Comparison of ENCODE assay signal across 8 cellular contexts in genomic region chr16:57735755-57736418, GRCh38. TPM values are rescaled to one million over a fixed set of nuclear protein-coding genes. Genes with fewer than 3 reads are reported as not detected.
A peak's percentile ranks its signal among the peaks of the same experiment; 100 is the strongest.
DNase-seq lines count a peak whose midpoint lies in the region; FAIRE-seq and TF ChIP-seq lines count a peak whose summit lies in the region.

Gene KATNB1, plus strand, starts transcription at chr16:57735770. Its CDS starts 1,474 bp downstream, at chr16:57737244.

- FAIRE-seq in bronchial epithelial cell (lab: Jason Lieb, UNC), result no peak

- no peak for TF ChIP-seq EP300 in tibial nerve (IDR thresholded peaks at IDR 0.05)

- H3K27me3 ChIP-seq in Loucy (ENCODE audit: insufficient read depth, low read length, poor library complexity, severe bottlenecking), result no peaks in the 10 kb centered on the region
- no peaks in the 10 kb centered on the region for H3K27me3 ChIP-seq in bronchial epithelial cell (ENCODE audit: control insufficient read depth, insufficient read depth, low read length)
- H3K27me3 ChIP-seq in tibial nerve, result no peaks in the 10 kb centered on the region

- TF ChIP-seq CTCF in Loucy (conservative IDR thresholded peaks at IDR 0.05; ENCODE audit: low read length), result no peak
- no peak for TF ChIP-seq CTCF in bronchial epithelial cell (IDR thresholded peaks at IDR 0.05; ENCODE audit: insufficient read depth, low read length, severe bottlenecking)
- TF ChIP-seq CTCF in lower leg skin (IDR thresholded peaks at IDR 0.05), result peak in 1 of 3 donors; percentile 9
- TF ChIP-seq CTCF in tibial nerve (IDR thresholded peaks at IDR 0.05), result no peak

- peak within 1 kb of the TSS; percentile 97 for H3K4me2 ChIP-seq in Loucy (ENCODE audit: low read depth, low read length, poor library complexity, severe bottlenecking)

- H3K79me2 ChIP-seq in Loucy (ENCODE audit: insufficient read depth, low read length), result peaks cover 30% of the 10 kb centered on the region; the same call in 1 of the 2 replicates

- H3F3A ChIP-seq in Loucy (ENCODE audit: low read depth), result no peaks in the 10 kb centered on the region

- H3K9me3 ChIP-seq in Loucy (ENCODE audit: insufficient read depth, low read depth, low read length), result no peaks in the 10 kb centered on the region
- H3K9me3 ChIP-seq in tibial nerve, result no peaks in the 10 kb centered on the region

- peak within 1 kb of the TSS; percentile 91 for H3K9ac ChIP-seq in Loucy (ENCODE audit: low read depth, low read length, poor library complexity, severe bottlenecking)

- peak within 1 kb of the TSS; percentile 93 for H3K4me3 ChIP-seq in Loucy (ENCODE audit: low read length, poor library complexity, severe bottlenecking)
- H3K4me3 ChIP-seq in bronchial epithelial cell (ENCODE audit: low read depth, low read length), result peak within 1 kb of the TSS; percentile 96
- peak within 1 kb of the TSS; percentile 61 for H3K4me3 ChIP-seq in lower leg skin (ENCODE audit: low read depth, poor library complexity, severe bottlenecking)
- peak within 1 kb of the TSS; percentile 74 to 87 (median 84) for H3K4me3 ChIP-seq in tibial nerve

- peak; percentile 44 for DNase-seq in NCI-H1092 treated with DMSO at 0.1 percent for 48 hours (lab: John Stamatoyannopoulos, UW)
- DNase-seq in NCI-H1092 (lab: John Stamatoyannopoulos, UW), result no peak
- no peak for DNase-seq in bronchial epithelial cell (ENCODE audit: low read depth)
- peak in 1 of 2 donors; percentile 88 for DNase-seq in lower leg skin (ENCODE audit: low spot score in 2 of 2)
- no peak for DNase-seq in tibial nerve (ENCODE audit: low spot score in 2 of 2)
- DNase-seq in globus pallidus (ENCODE audit: low spot score), result no peak
- no peak for DNase-seq in NCI-H1694 treated with DMSO at 0.1 percent for 48 hours (lab: John Stamatoyannopoulos, UW)

- H2AFZ ChIP-seq in Loucy (ENCODE audit: low read length), result peak within 1 kb of the TSS; percentile 74

- intact Hi-C loops in lower leg skin (cut with DNase I; ENCODE audit: low total_unique reads), result no loop called here

- H3K27ac ChIP-seq in tibial nerve, result peak within 1 kb of the TSS; percentile 22 to 90 (median 88)

- H4K20me1 ChIP-seq in Loucy (ENCODE audit: insufficient read depth, low read length, poor library complexity, severe bottlenecking), result no peaks in the 10 kb centered on the region

- H3K9me2 ChIP-seq in Loucy (replicated peaks; ENCODE audit: low read depth, low read length), result no peaks in the 10 kb centered on the region

- H3K36me3 ChIP-seq in Loucy (ENCODE audit: insufficient read depth, low read length) (no peaks in the 10 kb centered on the region), bronchial epithelial cell (ENCODE audit: control insufficient read depth, insufficient read depth, low read length) (peaks cover 3% of the 10 kb centered on the region), tibial nerve (peaks cover 0 to 9% (median 0%) of the 10 kb centered on the region in 3 donors)

- H3K4me1 ChIP-seq in Loucy (ENCODE audit: insufficient read depth, low read length, poor library complexity, severe bottlenecking) (peaks cover 21% of the 10 kb centered on the region), tibial nerve (peaks cover 0 to 28% (median 16%) of the 10 kb centered on the region in 4 donors)

- TF ChIP-seq POLR2A in lower leg skin (IDR thresholded peaks at IDR 0.05), result no peak
- TF ChIP-seq POLR2A in tibial nerve (IDR thresholded peaks at IDR 0.05), result peak in 1 of 2 donors; percentile 21

- WGBS in lower leg skin, 2 donors, result 1% methylated on average over 35 of the region's 35 CpGs
- WGBS in tibial nerve, 2 donors, result 1% methylated on average over 35 of the region's 35 CpGs

RNA-seq across cellular contexts. Expression of gene KATNB1, which starts in this region (rescaled TPM):
- total RNA-seq in bronchial epithelial cell, result 12.9 and 24.2 TPM in 2 replicates
- 10 to 100 TPM; 30.6 to 54.9 (median 41.1) TPM for total RNA-seq in lower leg skin
- total RNA-seq in tibial nerve, result 10 to 100 TPM; 21.0 to 36.8 (median 27.5) TPM
